ENCODE assay signal across 12 cellular contexts in genomic region chr20:61803903-61804804, GRCh38.
DNase-seq lines count a peak whose midpoint lies in the region; ATAC-seq and TF ChIP-seq lines count a peak whose summit lies in the region.
"Had no signal": no experiment of that assay in that cellular context is flagged by ENCODE, and none has a peak within 500 bp of the region (broad histone marks: within the 10 kb centered on the region; RNA-seq: fewer than 3 reads in every experiment).

No MANE protein-coding gene starts in this region.

- no peak overlapping the region for H3K27ac ChIP-seq in left ventricle myocardium inferior (replicated peaks)
- H3K27ac ChIP-seq in right cardiac atrium (ENCODE audit: low read length), result no peak overlapping the region
- H3K27ac ChIP-seq in breast epithelium, result no peak overlapping the region
- no peak overlapping the region for H3K27ac ChIP-seq in muscle layer of colon (ENCODE audit: low read depth, low read length)
- no peak overlapping the region for H3K27ac ChIP-seq in thoracic aorta
- H3K27ac ChIP-seq in gastrocnemius medialis, result no peak overlapping the region
- H3K27ac ChIP-seq: C4-2B had no signal

- peak; percentile 12 for DNase-seq in left ventricle myocardium inferior
- no peak for DNase-seq in right cardiac atrium
- DNase-seq in breast epithelium (ENCODE audit: low spot score in 2 of 2), result no peak
- no peak for DNase-seq in thoracic aorta (ENCODE audit: low spot score)
- DNase-seq in G401 (ENCODE audit: low spot score), result no peak
- DNase-seq in NCI-H446 treated with DMSO at 0.1 percent for 48 hours (lab: John Stamatoyannopoulos, UW), result no peak
- no peak for DNase-seq in gastrocnemius medialis
- DNase-seq: activated CD8-positive, alpha-beta memory T cell treated with anti-CD3 and anti-CD28 coated beads, Interleukin-2, amount 50 U/mL, for 48 hours; NCI-H1436; T-helper 2 cell had no signal

- H3K4me1 ChIP-seq in left ventricle myocardium inferior, result peaks cover 5% of the 10 kb centered on the region
- no peaks in the 10 kb centered on the region for H3K4me1 ChIP-seq in right cardiac atrium (ENCODE audit: control insufficient read depth, insufficient read depth, low read length)
- no peaks in the 10 kb centered on the region for H3K4me1 ChIP-seq in breast epithelium
- peaks cover 5% of the 10 kb centered on the region for H3K4me1 ChIP-seq in muscle layer of colon (ENCODE audit: insufficient read depth, low read length)
- peaks cover 0 to 12% of the 10 kb centered on the region in 2 donors for H3K4me1 ChIP-seq in thoracic aorta (ENCODE audit: control insufficient read depth in 1 of 2, low read depth in 2 of 2)
- H3K4me1 ChIP-seq in gastrocnemius medialis, result no peaks in the 10 kb centered on the region

- H3K4me3 ChIP-seq in left ventricle myocardium inferior (no peak overlapping the region), right cardiac atrium (ENCODE audit: low read length) (no peak overlapping the region), breast epithelium (peak overlapping the region in 2 of 3 donors; percentile 12 to 41), muscle layer of colon (ENCODE audit: low read depth in 1 of 2, low read length in 2 of 2) (peak overlapping the region; percentile 1 to 47), thoracic aorta (peak overlapping the region; percentile 43), gastrocnemius medialis (no peak overlapping the region)

- 43% methylated on average over 30 of the region's 30 CpGs for whole genome bisulfite sequencing in right cardiac atrium

- H3K36me3 ChIP-seq in left ventricle myocardium inferior (no peaks in the 10 kb centered on the region), breast epithelium (no peaks in the 10 kb centered on the region), muscle layer of colon (ENCODE audit: insufficient read depth, low read length) (no peaks in the 10 kb centered on the region), thoracic aorta (no peaks in the 10 kb centered on the region), gastrocnemius medialis (no peaks in the 10 kb centered on the region)

- H3K9ac ChIP-seq in muscle layer of colon (ENCODE audit: low read length), result no peak overlapping the region

- no peak for TF ChIP-seq POLR2A in breast epithelium (IDR thresholded peaks at IDR 0.05)
- no peak for TF ChIP-seq POLR2A in gastrocnemius medialis (IDR thresholded peaks at IDR 0.05)

- no peak for ATAC-seq in right cardiac atrium
- ATAC-seq in thoracic aorta (ENCODE audit: insufficient number of reproducible peaks, low FRiP score, low read depth), result no peak
- ATAC-seq in gastrocnemius medialis, result no peak

- intact Hi-C loops in left ventricle myocardium inferior (cut with micrococcal nuclease) (no loop called here), right cardiac atrium (cut with DNase I) (no loop called here), breast epithelium (cut with DNase I; ENCODE audit: low total_unique reads) (no loop called here), gastrocnemius medialis (cut with DNase I; ENCODE audit: low total_unique reads) (no loop called here)

- in situ Hi-C loops in G401 (cut with HindIII; ENCODE audit: low sequenced_read_pairs) (no loop called here), gastrocnemius medialis (cut with MboI; ENCODE audit: low sequenced_read_pairs in 4 of 4) (no loop called here)

- TF ChIP-seq CTCF in left ventricle myocardium inferior (IDR thresholded peaks at IDR 0.05; ENCODE audit: borderline replicate concordance) (no peak), breast epithelium (IDR thresholded peaks at IDR 0.05) (no peak), thoracic aorta (IDR thresholded peaks at IDR 0.05) (no peak), gastrocnemius medialis (IDR thresholded peaks at IDR 0.05 in 4 of 5, conservative IDR thresholded peaks at IDR 0.05 in 1 of 5) (no peak)

- H3K9me3 ChIP-seq in left ventricle myocardium inferior (replicated peaks) (no peaks in the 10 kb centered on the region), right cardiac atrium (ENCODE audit: control insufficient read depth, low read length) (no peaks in the 10 kb centered on the region), breast epithelium (no peaks in the 10 kb centered on the region), muscle layer of colon (ENCODE audit: low read length) (no peaks in the 10 kb centered on the region), thoracic aorta (no peaks in the 10 kb centered on the region), gastrocnemius medialis (no peaks in the 10 kb centered on the region)

- H3K27me3 ChIP-seq in left ventricle myocardium inferior (ENCODE audit: low read depth) (peaks cover 100% of the 10 kb centered on the region), right cardiac atrium (ENCODE audit: control insufficient read depth, insufficient read depth) (no peaks in the 10 kb centered on the region), breast epithelium (peaks cover 3 to 76% of the 10 kb centered on the region in 2 donors), muscle layer of colon (ENCODE audit: control insufficient read depth in 1 of 2, insufficient read depth in 2 of 2, low read length in 2 of 2) (peaks cover 0 to 55% of the 10 kb centered on the region in 2 donors), thoracic aorta (replicated peaks; ENCODE audit: insufficient read depth) (no peaks in the 10 kb centered on the region), gastrocnemius medialis (peaks cover 40 to 49% (median 41%) of the 10 kb centered on the region in 3 donors)

Comparison
In these comparisons a context has a peak if more than half of its experiments do, and no peak if none do; other contexts are left out.
1. H3K4me3 ChIP-seq: peak in breast epithelium (2 of 3), muscle layer of colon (2 of 2) and thoracic aorta (single experiment); none in left ventricle myocardium inferior (single experiment), right cardiac atrium (single experiment) and gastrocnemius medialis (0 of 4).